In genomic region chr10:21509391-21510217, GRCh38 we compare ENCODE assay signal across 10 cellular contexts. TPM values are rescaled to one million over a fixed set of nuclear protein-coding genes. Genes with fewer than 3 reads are reported as not detected.
A peak's percentile ranks its signal among the peaks of the same experiment; 100 is the strongest.
DNase-seq lines count a peak whose midpoint lies in the region; FAIRE-seq and TF ChIP-seq lines count a peak whose summit lies in the region.
"Had no signal": no experiment of that assay in that cellular context is flagged by ENCODE, and none has a peak within 500 bp of the region (broad histone marks: within the 10 kb centered on the region; RNA-seq: fewer than 3 reads in every experiment).

No MANE protein-coding gene starts in this region.

- peak overlapping the region; percentile 88 for H3K9ac ChIP-seq in NT2/D1 (ENCODE audit: insufficient read length, low read depth)
- H3K9ac ChIP-seq: KMS-11 had no signal

- H3K9me3 ChIP-seq in NT2/D1 (ENCODE audit: insufficient read depth, low read length) = no peaks in the 10 kb centered on the region
- no peaks in the 10 kb centered on the region for H3K9me3 ChIP-seq in esophagus (ENCODE audit: control insufficient read depth in 2 of 2, insufficient read depth in 1 of 2, low read depth in 1 of 2, low read length in 1 of 2)
- H3K9me3 ChIP-seq in small intestine (ENCODE audit: control insufficient read depth, low read depth) = no peaks in the 10 kb centered on the region
- no peaks in the 10 kb centered on the region for H3K9me3 ChIP-seq in adrenal gland (replicated peaks in 1 of 3)

- no peak for FAIRE-seq in small intestine (lab: Jason Lieb, UNC)

- no peak for TF ChIP-seq POLR2A in adrenal gland (IDR thresholded peaks at IDR 0.05)

- intact Hi-C loops in adrenal gland (cut with DNase I) = loop anchor here in 1 of 2 donors (5.0 kb wide), 1 partner anchor 448 kb away; no protein-coding TSS in a partner anchor

- no peaks in the 10 kb centered on the region for H3K36me3 ChIP-seq in NT2/D1 (ENCODE audit: insufficient read depth, insufficient read length, low read length)
- H3K36me3 ChIP-seq in esophagus (ENCODE audit: control insufficient read depth in 2 of 2, insufficient read depth in 2 of 2, low read length in 1 of 2) = no peaks in the 10 kb centered on the region
- H3K36me3 ChIP-seq in small intestine (ENCODE audit: control insufficient read depth in 2 of 2, insufficient read depth in 2 of 2, low read length in 2 of 2) = no peaks in the 10 kb centered on the region
- H3K36me3 ChIP-seq in adrenal gland (replicated peaks in 1 of 2) = no peaks in the 10 kb centered on the region

- no peak for TF ChIP-seq CTCF in adrenal gland (IDR thresholded peaks at IDR 0.05)

- DNase-seq in NT2/D1 (ENCODE audit: low read depth, low spot score) (no peak), medulla oblongata (ENCODE audit: extremely low spot score) (peak; percentile 54), substantia nigra (lab: John Stamatoyannopoulos, UW) (peak in 7 of 49 donors; percentile 13 to 50 (median 26)), small intestine (no peak), adrenal gland (no peak)
- DNase-seq in NK-92 treated with Interleukin-12 subunit alpha and Interleukin-12 subunit beta, amount 100 ng/mL, for 24 hours (lab: John Stamatoyannopoulos, UW) = no peak
- no peak for DNase-seq in stimulated activated naive CD4-positive, alpha-beta T cell (lab: John Stamatoyannopoulos, UW)
- DNase-seq: activated naive CD4-positive, alpha-beta T cell treated with anti-CD3 and anti-CD28 coated beads for 36 hours had no signal

- no peak overlapping the region for H3K27ac ChIP-seq in esophagus (ENCODE audit: low read depth in 2 of 2, low read length in 1 of 2)
- peak overlapping the region; percentile 72 for H3K27ac ChIP-seq in substantia nigra (ENCODE audit: low read depth, low read length, poor library complexity, severe bottlenecking)
- no peak overlapping the region for H3K27ac ChIP-seq in small intestine (ENCODE audit: low read depth in 1 of 2, low read length in 1 of 2)
- H3K27ac ChIP-seq in adrenal gland = no peak overlapping the region
- H3K27ac ChIP-seq: KMS-11 had no signal

- WGBS in esophagus, 2 donors = 79 to 81% methylated on average over 54 to 55 of the region's 55 CpGs
- 83 to 94% (median 93%) methylated on average over 41 to 55 of the region's 55 CpGs for WGBS in small intestine, 3 donors
- WGBS in adrenal gland, 4 donors = 71 to 77% (median 76%) methylated on average over 43 to 55 of the region's 55 CpGs

- H3K4me1 ChIP-seq in NT2/D1 (ENCODE audit: insufficient read depth, insufficient read length) (no peaks in the 10 kb centered on the region), esophagus (ENCODE audit: control insufficient read depth in 2 of 2, insufficient read depth in 2 of 2, low read length in 1 of 2) (peaks cover 0 to 1% of the 10 kb centered on the region in 2 donors), small intestine (ENCODE audit: control insufficient read depth in 2 of 2, insufficient read depth in 1 of 2, low read depth in 1 of 2, low read length in 1 of 2) (no peaks in the 10 kb centered on the region), adrenal gland (replicated peaks in 1 of 2) (peaks cover 0 to 5% of the 10 kb centered on the region in 2 donors)

- H3K4me3 ChIP-seq in NT2/D1 (ENCODE audit: insufficient read length, low read depth) = peak overlapping the region; percentile 59
- peak overlapping the region; percentile 17 to 40 for H3K4me3 ChIP-seq in esophagus (ENCODE audit: low read depth in 1 of 2, low read length in 2 of 2)
- H3K4me3 ChIP-seq in small intestine (ENCODE audit: low read depth in 1 of 2, low read length in 2 of 2) = no peak overlapping the region
- H3K4me3 ChIP-seq in adrenal gland = peak overlapping the region in 2 of 4 donors; percentile 40 to 49

- H3K27me3 ChIP-seq in NT2/D1 (ENCODE audit: insufficient read depth, insufficient read length) = peaks cover 17% of the 10 kb centered on the region
- no peaks in the 10 kb centered on the region for H3K27me3 ChIP-seq in esophagus (ENCODE audit: control insufficient read depth in 1 of 2, insufficient read depth in 2 of 2, low read length in 2 of 2)
- H3K27me3 ChIP-seq in small intestine (ENCODE audit: control insufficient read depth in 2 of 2, insufficient read depth in 2 of 2, low read length in 2 of 2) = peaks cover 0 to 7% of the 10 kb centered on the region in 2 donors
- no peaks in the 10 kb centered on the region for H3K27me3 ChIP-seq in adrenal gland

RNA-seq across cellular contexts. Expression of gene SKIDA1, which starts 15.9 kb away (rescaled TPM):
- polyA plus RNA-seq in esophagus = under 1 TPM; 0.19 to 0.22 TPM
- under 1 TPM in 1 of 3 donors, not detected in 2; 0.13 TPM for polyA plus RNA-seq in small intestine
- 1 to 10 TPM in 7 of 8 donors, under 1 TPM in 1; 0.78 to 3.5 (median 2.6) TPM for total RNA-seq in adrenal gland
- 1 to 10 TPM in 2 of 3 donors, under 1 TPM in 1; 0.64 to 2.3 (median 1.6) TPM for polyA plus RNA-seq in adrenal gland

RNA-seq across cellular contexts. Expression of gene MLLT10, which starts 24.4 kb away (rescaled TPM):
- polyA plus RNA-seq in esophagus (10 to 100 TPM; 14.2 to 17.7 TPM), small intestine (10 to 100 TPM in 2 of 3 donors, 1 to 10 TPM in 1; 8.9 to 15.2 (median 11.6) TPM), adrenal gland (10 to 100 TPM; 15.8 to 30.2 (median 29.3) TPM)
- total RNA-seq in adrenal gland = 10 to 100 TPM; 16.7 to 48.1 (median 26.8) TPM

Comparison
In these comparisons a context has a peak if more than half of its experiments do, and no peak if none do; other contexts are left out.
1. H3K4me3 ChIP-seq: peak in NT2/D1 (single experiment) and esophagus (2 of 2); none in small intestine (0 of 2).